11 cellular contexts compared by ENCODE assay signal in genomic region chr17:45143101-45143670, GRCh38. TPM values are rescaled to one million over a fixed set of nuclear protein-coding genes. Genes with fewer than 3 reads are reported as not detected.
DNase-seq lines count a peak whose midpoint lies in the region; ATAC-seq and TF ChIP-seq lines count a peak whose summit lies in the region.
"Had no signal": no experiment of that assay in that cellular context is flagged by ENCODE, and none has a peak within 500 bp of the region (broad histone marks: within the 10 kb centered on the region; RNA-seq: fewer than 3 reads in every experiment).

No MANE protein-coding gene starts in this region.

- H3K4me1 Mint-ChIP-seq in endodermal cell (peaks cover 34% of the 10 kb centered on the region), neural crest cell (peaks cover 24% of the 10 kb centered on the region)

- H3K27ac ChIP-seq in endodermal cell (ENCODE audit: low read depth, low read length) (no peak overlapping the region), uterus (peak overlapping the region; percentile 94 to 99)
- H3K27ac ChIP-seq: C4-2B had no signal

- H3K36me3 ChIP-seq in endodermal cell (ENCODE audit: control insufficient read depth, insufficient read depth, low read length) (no peaks in the 10 kb centered on the region), uterus (no peaks in the 10 kb centered on the region)

- H3K4me3 Mint-ChIP-seq in endodermal cell, result peak overlapping the region; percentile 53
- H3K4me3 Mint-ChIP-seq in neural crest cell, result peak overlapping the region; percentile 31

- TF ChIP-seq CTCF in endodermal cell (conservative IDR thresholded peaks at IDR 0.05), result no peak
- no peak for TF ChIP-seq CTCF in neural crest cell (conservative IDR thresholded peaks at IDR 0.05)
- TF ChIP-seq CTCF in uterus (IDR thresholded peaks at IDR 0.05), result no peak
- no peak for TF ChIP-seq CTCF in GM13977 (IDR thresholded peaks at IDR 0.05; ENCODE audit: extremely low read depth, insufficient read depth, missing control alignments)

- H3K9me3 Mint-ChIP-seq in endodermal cell, result no peaks in the 10 kb centered on the region
- H3K9me3 Mint-ChIP-seq in neural crest cell, result no peaks in the 10 kb centered on the region

- H3K27me3 Mint-ChIP-seq in endodermal cell (ENCODE audit: insufficient read depth), result no peaks in the 10 kb centered on the region
- H3K27me3 Mint-ChIP-seq in neural crest cell (ENCODE audit: low read depth), result peaks cover 8% of the 10 kb centered on the region

- peaks cover 7% of the 10 kb centered on the region for H3K36me3 Mint-ChIP-seq in endodermal cell (ENCODE audit: low read depth)
- no peaks in the 10 kb centered on the region for H3K36me3 Mint-ChIP-seq in neural crest cell (ENCODE audit: low read depth)

- no peak for ATAC-seq in Right ventricle myocardium inferior
- ATAC-seq in left ventricle myocardium superior, result no peak
- ATAC-seq: HCT116 had no signal

- H3K27me3 ChIP-seq in endodermal cell (ENCODE audit: control insufficient read depth, insufficient read depth, low read length, poor library complexity, severe bottlenecking) (no peaks in the 10 kb centered on the region), uterus (no peaks in the 10 kb centered on the region)

- no peak for TF ChIP-seq POLR2A in uterus (IDR thresholded peaks at IDR 0.05)

- H3K27ac Mint-ChIP-seq in endodermal cell (peak overlapping the region; percentile 84), neural crest cell (ENCODE audit: unreplicated experiment) (no peak overlapping the region)

- H3K4me3 ChIP-seq in endodermal cell (ENCODE audit: low read length) (peak overlapping the region; percentile 49), uterus (peak overlapping the region; percentile 33 to 46)

- H3K4me1 ChIP-seq in endodermal cell (ENCODE audit: control insufficient read depth, insufficient read depth, low read length) (peaks cover 23% of the 10 kb centered on the region), uterus (peaks cover 5 to 7% of the 10 kb centered on the region in 2 donors)

- DNase-seq in Right ventricle myocardium inferior (ENCODE audit: missing footprints) (peak; percentile 37), left ventricle myocardium superior (no peak), endodermal cell (peak; percentile 78), neural crest cell (ENCODE audit: low read depth, low spot score) (no peak), uterus (no peak), NCI-H69 (lab: John Stamatoyannopoulos, UW) (no peak), GM13977 (ENCODE audit: low spot score) (no peak), germinal center (ENCODE audit: low spot score) (no peak)
- DNase-seq: NCI-H510A had no signal

- in situ Hi-C loops in GM13977 (cut with MboI; ENCODE audit: low pct_unique_long_range_greater_than_20kb, low sequenced_read_pairs, unreplicated experiment), result no loop called here

- no peaks in the 10 kb centered on the region for H3K9me3 ChIP-seq in endodermal cell (ENCODE audit: control insufficient read depth, low read length)
- H3K9me3 ChIP-seq in uterus, result no peaks in the 10 kb centered on the region

- no peak overlapping the region for H3K9ac ChIP-seq in endodermal cell (ENCODE audit: extremely low read depth, low read length, poor library complexity, severe bottlenecking)

- 52 to 71% methylated on average over 7 to 13 of the region's 13 CpGs for WGBS in endodermal cell (ENCODE audit: insufficient coverage in 1 of 2, insufficient read length in 1 of 2), 2 experiments

- intact Hi-C loops in Right ventricle myocardium inferior (cut with DNase I) (loop anchor here (10.0 kb wide), 1 partner anchor 172 kb away; the partner anchor contains the start of gene MAP3K14), left ventricle myocardium superior (cut with micrococcal nuclease) (no loop called here), uterus (cut with DNase I; ENCODE audit: low total_unique reads) (no loop called here)

RNA-seq across cellular contexts. Expression of gene HEXIM1, which starts 5.1 kb away (rescaled TPM):
- total RNA-seq in Right ventricle myocardium inferior (33.1 TPM), left ventricle myocardium superior (35.1 TPM), endodermal cell (10 to 100 TPM; 37.0 to 39.2 TPM), neural crest cell (28.9 and 29.5 TPM in 2 replicates), uterus (10 to 100 TPM; 23.8 to 60.6 (median 26.7) TPM)
- 20.1 TPM for polyA plus RNA-seq in endodermal cell (2013, experiment 1 of 2)
- 19.4 TPM for polyA plus RNA-seq in endodermal cell (2013, experiment 2 of 2)

RNA-seq across cellular contexts. Expression of gene ACBD4, which starts 7.7 kb away (rescaled TPM):
- total RNA-seq in Right ventricle myocardium inferior (6.7 TPM), left ventricle myocardium superior (7.7 TPM), endodermal cell (10 to 100 TPM; 17.4 to 19.5 TPM), neural crest cell (5.4 and 5.5 TPM in 2 replicates), uterus (10 to 100 TPM in 3 of 4 donors, 1 to 10 TPM in 1; 7.8 to 37.7 (median 26.1) TPM)
- 6.8 TPM for polyA plus RNA-seq in endodermal cell (2013, experiment 1 of 2)
- polyA plus RNA-seq in endodermal cell (2013, experiment 2 of 2), result 6.0 TPM

RNA-seq across cellular contexts. Expression of gene PLCD3, which starts 10.9 kb away (rescaled TPM):
- total RNA-seq in Right ventricle myocardium inferior (200 TPM), left ventricle myocardium superior (281 TPM), endodermal cell (10 to 100 TPM; 34.8 to 42.9 TPM), neural crest cell (34.2 and 36.5 TPM in 2 replicates), uterus (10 to 100 TPM in 2 of 4 donors, 1 to 10 TPM in 2; 1.5 to 90.8 (median 8.9) TPM)
- polyA plus RNA-seq in endodermal cell (2013, experiment 1 of 2), result 16.1 TPM
- polyA plus RNA-seq in endodermal cell (2013, experiment 2 of 2), result 20.9 TPM

RNA-seq across cellular contexts. Expression of gene HEXIM2, which starts 18.5 kb away (rescaled TPM):
- total RNA-seq in Right ventricle myocardium inferior (9.0 TPM), left ventricle myocardium superior (8.9 TPM), endodermal cell (10 to 100 TPM; 12.9 to 13.1 TPM), neural crest cell (9.5 and 10.4 TPM in 2 replicates), uterus (10 to 100 TPM in 1 of 4 donors, 1 to 10 TPM in 2, not detected in 1; 3.0 to 11.6 (median 7.6) TPM)
- polyA plus RNA-seq in endodermal cell (2013, experiment 1 of 2), result 8.6 TPM
- 7.7 TPM for polyA plus RNA-seq in endodermal cell (2013, experiment 2 of 2)

Comparison
In these comparisons a context has a peak if more than half of its experiments do, and no peak if none do; other contexts are left out.
1. DNase-seq: peak in Right ventricle myocardium inferior (single experiment) and endodermal cell (single experiment); none in left ventricle myocardium superior (single experiment), neural crest cell (single experiment), uterus (0 of 2), NCI-H69 (single experiment), GM13977 (single experiment) and germinal center (single experiment).